ENCODE assay signal across 1 cellular context in the genomic region with DNA sequence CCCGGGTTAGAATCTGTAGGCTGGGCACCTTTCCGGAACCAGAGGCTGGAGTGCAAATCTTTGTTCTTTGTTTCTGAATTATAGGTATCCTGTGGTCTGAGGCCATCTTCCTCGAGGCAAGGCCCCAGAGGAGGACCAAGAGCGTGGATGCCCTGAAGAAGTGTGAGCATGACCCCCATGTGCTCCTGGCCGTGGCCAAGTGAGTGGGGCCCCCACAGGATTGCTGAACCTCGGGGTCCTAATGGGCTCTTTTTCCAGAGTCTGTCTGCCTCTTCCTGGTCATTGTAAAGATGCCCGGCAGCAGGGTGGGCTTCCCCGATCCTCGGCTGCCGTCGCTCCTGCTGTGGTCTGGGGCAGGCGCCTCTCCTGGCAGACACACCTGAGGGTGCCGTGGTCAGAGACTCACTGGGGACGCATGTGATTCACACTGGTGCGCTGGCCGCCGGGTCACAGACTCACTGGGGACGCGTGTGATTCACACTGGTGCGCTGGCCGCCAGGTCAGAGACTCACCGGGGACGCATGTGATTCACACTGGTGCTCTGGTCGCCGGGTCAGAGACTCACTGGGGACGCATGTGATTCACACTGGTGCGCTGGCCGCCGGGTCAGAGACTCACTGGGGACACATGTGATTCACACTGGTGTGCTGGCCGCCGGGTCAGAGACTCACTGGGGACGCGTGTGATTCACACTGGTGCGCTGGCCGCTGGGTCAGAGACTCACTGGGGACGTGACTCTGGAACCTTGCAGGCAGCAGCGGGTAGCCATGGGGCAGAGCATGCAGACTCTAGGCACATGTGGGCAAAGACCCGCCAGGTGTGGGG.
TF ChIP-seq lines count a peak whose summit lies in the region.

No MANE protein-coding gene starts in this region.

TF ChIP-seq in K562, 482 proteins besides CTCF, POLR2A, EP300 and RAD21:
- TF ChIP-seq ZZZ3 (IDR thresholded peaks at IDR 0.05) (no peak), ZBTB33 (CRISPR knock-in tag; IDR thresholded peaks at IDR 0.05) (peak; percentile 48; the same call in 1 of the 2 replicates), ZBTB8A (IDR thresholded peaks at IDR 0.05; ENCODE audit: partially characterized antibody) (no peak), NR2C1 (IDR thresholded peaks at IDR 0.05) (no peak), NR2C1 (tag; IDR thresholded peaks at IDR 0.05) (no peak), ERF (CRISPR knock-in tag; IDR thresholded peaks at IDR 0.05) (no peak), PML (IDR thresholded peaks at IDR 0.05; ENCODE audit: low read length) (no peak), MAX (CRISPR knock-in tag; IDR thresholded peaks at IDR 0.05) (no peak), AFF1 (IDR thresholded peaks at IDR 0.05; ENCODE audit: low read depth in 1 of 2, partially characterized antibody in 2 of 2) (no peak)
